In the genomic region with DNA sequence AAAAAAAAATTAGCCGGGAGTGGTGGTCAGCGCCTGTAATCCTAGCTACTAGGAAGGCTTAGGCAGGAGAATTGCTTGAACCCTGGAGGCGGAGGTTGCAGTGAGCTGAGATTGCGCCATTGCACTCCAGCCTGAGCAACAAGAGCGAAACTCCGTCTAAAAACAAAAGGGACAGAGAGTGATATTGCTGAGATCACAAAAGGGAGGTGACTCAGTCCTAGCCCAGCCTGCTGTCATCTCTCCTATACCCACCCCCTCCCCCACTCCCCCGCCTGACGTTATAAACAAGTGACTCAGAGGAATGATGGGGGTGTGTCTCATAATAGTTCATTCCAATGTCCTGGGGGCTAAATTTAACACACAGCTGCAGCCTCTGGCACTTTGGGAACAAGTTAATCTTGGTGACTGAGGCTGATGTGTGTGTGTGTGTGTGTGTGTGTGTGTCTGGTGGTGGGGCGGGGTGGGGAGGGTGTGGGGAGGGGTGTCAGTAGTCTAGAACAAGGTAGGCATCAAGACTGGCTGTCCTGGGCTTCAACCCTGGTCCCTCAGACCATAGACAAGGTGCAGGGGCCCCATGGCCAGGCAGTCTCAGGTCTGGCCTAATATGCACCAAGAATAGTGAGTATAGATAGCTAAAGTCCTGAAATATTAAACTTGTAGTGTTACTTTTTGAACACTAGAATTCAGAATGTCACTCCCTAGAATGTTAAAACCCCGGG, we compare ENCODE assay signal across 8 cellular contexts. TPM values are rescaled to one million over a fixed set of nuclear protein-coding genes. Genes with fewer than 3 reads are reported as not detected.
DNase-seq lines count a peak whose midpoint lies in the region; TF ChIP-seq lines count a peak whose summit lies in the region.
"Had no signal": no experiment of that assay in that cellular context is flagged by ENCODE, and none has a peak within 500 bp of the region (broad histone marks: within the 10 kb centered on the region; RNA-seq: fewer than 3 reads in every experiment).

No MANE protein-coding gene starts in this region.

- H3K27me3 ChIP-seq in vagina, result no peaks in the 10 kb centered on the region

- TF ChIP-seq POLR2A in vagina (IDR thresholded peaks at IDR 0.05), result no peak

- CTCF ChIA-PET in HEK293T (lab: Yijun Ruan, JAX), result interaction anchor here (0.6 kb wide), 1 partner anchor 135 kb away, joined by 3 read pairs; no protein-coding TSS in a partner anchor

- H3K4me1 ChIP-seq in vagina, result peaks cover 30% of the 10 kb centered on the region

- intact Hi-C loops in vagina (cut with DNase I), result no loop called here

- POLR2A ChIA-PET in HEK293T (lab: Yijun Ruan, JAX), result no interaction called here

- no peak overlapping the region for H3K4me3 ChIP-seq in epithelial cell of esophagus (ENCODE audit: low read length)
- H3K4me3 ChIP-seq in vagina, result no peak overlapping the region

- TF ChIP-seq CTCF in epithelial cell of esophagus (IDR thresholded peaks at IDR 0.05; ENCODE audit: insufficient read depth, low read depth, low read length, missing control alignments) (no peak), vagina (IDR thresholded peaks at IDR 0.05) (no peak)

- H3K36me3 ChIP-seq in vagina, result no peaks in the 10 kb centered on the region

- peak; percentile 61 for DNase-seq in HEK293T (ENCODE audit: extremely low spot score)
- DNase-seq in SIG-M5 treated with dmso at 0.1 percent for 504 hours (lab: John Stamatoyannopoulos, UW; ENCODE audit: unreplicated experiment), result peak; percentile 96
- DNase-seq in epithelial cell of esophagus (ENCODE audit: low read depth), result peak; percentile 99
- peak; percentile 99 for DNase-seq in myocyte (ENCODE audit: low read depth)
- DNase-seq in vagina (ENCODE audit: extremely low spot score in 2 of 2), result peak in 1 of 2 donors; percentile 97
- DNase-seq in NCI-H446 (lab: John Stamatoyannopoulos, UW), result no peak
- DNase-seq in NCI-H2107 (lab: John Stamatoyannopoulos, UW), result no peak
- DNase-seq: naive B cell had no signal

- peak overlapping the region; percentile 77 for H3K27ac ChIP-seq in vagina

- no peaks in the 10 kb centered on the region for H3K9me3 ChIP-seq in vagina

TF ChIP-seq in HEK293T, 16 proteins besides CTCF, POLR2A, EP300 and RAD21:
- TF ChIP-seq ARNT (IDR thresholded peaks at IDR 0.05), result no peak
- no peak for TF ChIP-seq LEF1 (IDR thresholded peaks at IDR 0.05; ENCODE audit: borderline replicate concordance)
- TF ChIP-seq FOXA1 (IDR thresholded peaks at IDR 0.05), result no peak
- no peak for TF ChIP-seq ZNF384 (IDR thresholded peaks at IDR 0.05)
- no peak for TF ChIP-seq HDGF (IDR thresholded peaks at IDR 0.05; ENCODE audit: borderline replicate concordance)
- no peak for TF ChIP-seq ELF4 (IDR thresholded peaks at IDR 0.05)
- TF ChIP-seq FOXK2 (IDR thresholded peaks at IDR 0.05), result no peak
- TF ChIP-seq CTBP1 (IDR thresholded peaks at IDR 0.05; ENCODE audit: borderline replicate concordance), result no peak
- no peak for TF ChIP-seq SP1 (IDR thresholded peaks at IDR 0.05)
- TF ChIP-seq TARDBP (IDR thresholded peaks at IDR 0.05), result no peak
- TF ChIP-seq FOXM1 (IDR thresholded peaks at IDR 0.05; ENCODE audit: borderline replicate concordance), result no peak
- no peak for TF ChIP-seq BHLHE40 (IDR thresholded peaks at IDR 0.05; ENCODE audit: borderline replicate concordance)
- TF ChIP-seq, protein P1, sequence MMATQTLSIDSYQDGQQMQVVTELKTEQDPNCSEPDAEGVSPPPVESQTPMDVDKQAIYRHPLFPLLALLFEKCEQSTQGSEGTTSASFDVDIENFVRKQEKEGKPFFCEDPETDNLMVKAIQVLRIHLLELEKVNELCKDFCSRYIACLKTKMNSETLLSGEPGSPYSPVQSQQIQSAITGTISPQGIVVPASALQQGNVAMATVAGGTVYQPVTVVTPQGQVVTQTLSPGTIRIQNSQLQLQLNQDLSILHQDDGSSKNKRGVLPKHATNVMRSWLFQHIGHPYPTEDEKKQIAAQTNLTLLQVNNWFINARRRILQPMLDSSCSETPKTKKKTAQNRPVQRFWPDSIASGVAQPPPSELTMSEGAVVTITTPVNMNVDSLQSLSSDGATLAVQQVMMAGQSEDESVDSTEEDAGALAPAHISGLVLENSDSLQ (IDR thresholded peaks at IDR 0.05), result no peak
- TF ChIP-seq NFRKB (IDR thresholded peaks at IDR 0.05), result no peak
- no peak for TF ChIP-seq SUZ12 (IDR thresholded peaks at IDR 0.05)
- TF ChIP-seq L3MBTL2 (conservative IDR thresholded peaks at IDR 0.05), result no peak

RNA-seq across cellular contexts. Expression of a gene that starts 1.3 kb away (rescaled TPM):
- total RNA-seq in myocyte (55.6 and 67.1 TPM in 2 replicates), vagina (not detected)
- polyA plus RNA-seq in myocyte (2012), result 9.5 TPM

RNA-seq across cellular contexts. Expression of a gene that starts 18.6 kb away (rescaled TPM):
- total RNA-seq in myocyte, result 12.3 and 26.6 TPM in 2 replicates
- 2.1 TPM for polyA plus RNA-seq in myocyte (2012)
- total RNA-seq in vagina, result not detected

RNA-seq across cellular contexts. Expression of a gene that starts 30.5 kb away (rescaled TPM):
- total RNA-seq in myocyte, result 96.8 and 103 TPM in 2 replicates
- 75.1 TPM for polyA plus RNA-seq in myocyte (2012)
- 47.9 TPM for total RNA-seq in vagina

Comparison
In these comparisons a context has a peak if more than half of its experiments do, and no peak if none do; other contexts are left out.
1. DNase-seq: peak in HEK293T (single experiment), SIG-M5 treated with dmso at 0.1 percent for 504 hours (single experiment), epithelial cell of esophagus (single experiment) and myocyte (single experiment); none in NCI-H446 (0 of 2) and NCI-H2107 (single experiment).
2. RNA of a gene that starts 1.3 kb away (total RNA-seq): 55.6 to 67.1 TPM in myocyte; not detected in vagina (single experiment); every median in the first group is over 10 times any median in the second.
3. RNA of a gene that starts 18.6 kb away (total RNA-seq): 12.3 to 26.6 TPM in myocyte; not detected in vagina (single experiment); every median in the first group is over 10 times any median in the second.